Comparison of ENCODE assay signal across 8 cellular contexts in the genomic region with DNA sequence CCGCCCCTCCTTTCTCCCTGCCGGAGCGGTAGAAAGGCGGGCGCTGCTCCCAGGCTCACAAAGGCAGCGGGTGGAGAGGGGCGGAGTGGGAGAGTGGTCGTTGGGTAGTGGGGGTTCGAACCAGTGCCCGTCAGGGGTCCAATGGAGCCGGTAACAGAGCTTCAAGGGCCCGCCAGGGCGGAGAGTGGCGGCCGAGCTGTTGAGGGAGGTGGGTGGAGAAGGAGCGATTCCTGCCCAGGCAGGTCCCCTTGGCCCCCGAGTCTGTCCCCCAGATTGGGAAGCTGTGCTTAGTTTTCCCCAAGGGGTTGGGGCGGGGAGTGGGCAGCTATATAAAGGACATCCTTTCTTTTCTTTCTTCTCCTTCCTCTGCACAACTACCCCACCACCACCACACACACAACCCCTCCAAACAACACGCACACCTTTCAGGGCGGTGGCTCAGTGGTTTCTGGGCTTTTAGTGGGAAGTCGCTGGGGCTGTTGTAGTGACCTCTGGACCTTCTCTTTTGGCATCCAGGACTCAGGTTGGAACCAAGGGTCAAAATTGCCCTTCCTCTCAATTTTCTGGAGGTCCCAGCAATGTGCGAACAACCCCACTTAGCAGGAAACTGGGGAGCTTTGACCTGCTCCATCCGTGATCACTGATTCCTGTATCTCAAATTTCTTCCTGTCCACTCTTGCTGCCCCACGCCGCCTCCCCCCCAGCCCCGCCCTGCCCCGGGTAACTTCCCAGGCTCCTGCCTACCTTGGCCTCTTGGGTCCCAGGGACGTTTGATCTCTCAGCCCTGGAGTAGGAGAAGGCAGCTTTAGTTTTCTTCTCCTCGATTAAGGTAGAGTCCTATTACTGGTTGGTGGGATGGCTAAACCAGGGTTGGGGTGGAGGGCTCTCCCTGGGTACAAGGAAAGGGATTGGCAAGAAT. TPM values are rescaled to one million over a fixed set of nuclear protein-coding genes. Genes with fewer than 3 reads are reported as not detected.
DNase-seq lines count a peak whose midpoint lies in the region; ATAC-seq and TF ChIP-seq lines count a peak whose summit lies in the region.

No MANE protein-coding gene starts in this region.

- H3K4me1 Mint-ChIP-seq in activated naive CD4-positive, alpha-beta T cell treated with anti-CD3 and anti-CD28 coated beads, Interleukin-2, amount 10 ng/mL, durations not matched to agents 7 days and 5 days: peaks cover 23% of the 10 kb centered on the region
- peaks cover 25% of the 10 kb centered on the region for H3K4me1 Mint-ChIP-seq in chondrocyte (ENCODE audit: low read depth)

- ATAC-seq in activated naive CD4-positive, alpha-beta T cell treated with anti-CD3 and anti-CD28 coated beads, Interleukin-2, amount 50 U/mL, for 72 hours: no peak
- no peak for ATAC-seq in HG03175 (IDR thresholded peaks at IDR 0.05; ENCODE audit: unreplicated experiment)
- no peak for ATAC-seq in HG02678 (IDR thresholded peaks at IDR 0.05; ENCODE audit: unreplicated experiment)

- H3K4me1 ChIP-seq in mononuclear cell (ENCODE audit: insufficient read depth, low read length) (peaks cover 23% of the 10 kb centered on the region), urinary bladder (ENCODE audit: insufficient read depth) (peaks cover 1% of the 10 kb centered on the region)

- H3K27ac Mint-ChIP-seq in activated naive CD4-positive, alpha-beta T cell treated with anti-CD3 and anti-CD28 coated beads, Interleukin-2, amount 10 ng/mL, durations not matched to agents 7 days and 5 days: no peak overlapping the region
- no peak overlapping the region for H3K27ac Mint-ChIP-seq in activated naive CD4-positive, alpha-beta T cell treated with anti-CD3 and anti-CD28 coated beads, Interleukin-2, amount 50 U/mL, for 72 hours
- peak overlapping the region; percentile 87 for H3K27ac Mint-ChIP-seq in chondrocyte (ENCODE audit: unreplicated experiment)

- H3K4me3 Mint-ChIP-seq in activated naive CD4-positive, alpha-beta T cell treated with anti-CD3 and anti-CD28 coated beads, Interleukin-2, amount 10 ng/mL, durations not matched to agents 7 days and 5 days: peak overlapping the region; percentile 76
- H3K4me3 Mint-ChIP-seq in chondrocyte (ENCODE audit: unreplicated experiment): peak overlapping the region; percentile 86

- no peaks in the 10 kb centered on the region for H3K27me3 ChIP-seq in mononuclear cell (ENCODE audit: insufficient read depth, low read length)

- H3K4me3 ChIP-seq in mononuclear cell (ENCODE audit: low read length) (peak overlapping the region; percentile 20), urinary bladder (ENCODE audit: low read depth, low read length) (peak overlapping the region; percentile 73)

- CTCF ChIA-PET in activated naive CD4-positive, alpha-beta T cell treated with anti-CD3 and anti-CD28 coated beads, Interleukin-2, amount 10 ng/mL, durations not matched to agents 7 days and 5 days (lab: Charles Lee): interaction anchor here (1.1 to 1.5 kb wide), 2 partner anchors 96 to 391 kb away, joined by 3 to 5 read pairs; no protein-coding TSS in a partner anchor

- no peaks in the 10 kb centered on the region for H3K9me3 ChIP-seq in mononuclear cell (ENCODE audit: low read depth, low read length)

- H3K36me3 Mint-ChIP-seq in activated naive CD4-positive, alpha-beta T cell treated with anti-CD3 and anti-CD28 coated beads, Interleukin-2, amount 10 ng/mL, durations not matched to agents 7 days and 5 days: peaks cover 2% of the 10 kb centered on the region
- H3K36me3 Mint-ChIP-seq in activated naive CD4-positive, alpha-beta T cell treated with anti-CD3 and anti-CD28 coated beads, Interleukin-2, amount 50 U/mL, for 72 hours: no peaks in the 10 kb centered on the region
- no peaks in the 10 kb centered on the region for H3K36me3 Mint-ChIP-seq in chondrocyte (ENCODE audit: low read depth)

- DNase-seq in activated naive CD4-positive, alpha-beta T cell treated with anti-CD3 and anti-CD28 coated beads, Interleukin-2, amount 10 ng/mL, durations not matched to agents 7 days and 5 days: no peak
- no peak for DNase-seq in activated naive CD4-positive, alpha-beta T cell treated with anti-CD3 and anti-CD28 coated beads, Interleukin-2, amount 50 U/mL, for 72 hours (ENCODE audit: low spot score in 2 of 2)
- DNase-seq in chondrocyte (ENCODE audit: low spot score): no peak
- DNase-seq in NCI-H774 (lab: John Stamatoyannopoulos, UW): no peak

- H3K9me3 Mint-ChIP-seq in activated naive CD4-positive, alpha-beta T cell treated with anti-CD3 and anti-CD28 coated beads, Interleukin-2, amount 10 ng/mL, durations not matched to agents 7 days and 5 days: no peaks in the 10 kb centered on the region
- H3K9me3 Mint-ChIP-seq in activated naive CD4-positive, alpha-beta T cell treated with anti-CD3 and anti-CD28 coated beads, Interleukin-2, amount 50 U/mL, for 72 hours: no peaks in the 10 kb centered on the region
- no peaks in the 10 kb centered on the region for H3K9me3 Mint-ChIP-seq in chondrocyte (ENCODE audit: low read depth)

- peak overlapping the region; percentile 79 for H3K27ac ChIP-seq in urinary bladder (ENCODE audit: low read depth)

- no peaks in the 10 kb centered on the region for H3K36me3 ChIP-seq in urinary bladder (ENCODE audit: insufficient read depth)

- TF ChIP-seq CTCF in chondrocyte (IDR thresholded peaks at IDR 0.05): no peak

- 6% methylated on average over 29 of the region's 29 CpGs for WGBS in urinary bladder

- H3K27me3 Mint-ChIP-seq in activated naive CD4-positive, alpha-beta T cell treated with anti-CD3 and anti-CD28 coated beads, Interleukin-2, amount 10 ng/mL, durations not matched to agents 7 days and 5 days: peaks cover 35% of the 10 kb centered on the region
- no peaks in the 10 kb centered on the region for H3K27me3 Mint-ChIP-seq in chondrocyte (ENCODE audit: low read depth)

RNA-seq across cellular contexts. Expression of a gene that starts 1.9 kb away (rescaled TPM):
- total RNA-seq in activated naive CD4-positive, alpha-beta T cell treated with anti-CD3 and anti-CD28 coated beads, Interleukin-2, amount 50 U/mL, for 72 hours: 1 to 10 TPM; 2.0 to 3.3 TPM
- total RNA-seq in chondrocyte (14.4 to 33.4 TPM (median 32.9 TPM) in 3 replicates), mononuclear cell (4.6 TPM), urinary bladder (30.5 TPM)
- polyA plus RNA-seq in urinary bladder: 40.1 TPM
